ENCODE assay signal across 1 cellular context in the genomic region with DNA sequence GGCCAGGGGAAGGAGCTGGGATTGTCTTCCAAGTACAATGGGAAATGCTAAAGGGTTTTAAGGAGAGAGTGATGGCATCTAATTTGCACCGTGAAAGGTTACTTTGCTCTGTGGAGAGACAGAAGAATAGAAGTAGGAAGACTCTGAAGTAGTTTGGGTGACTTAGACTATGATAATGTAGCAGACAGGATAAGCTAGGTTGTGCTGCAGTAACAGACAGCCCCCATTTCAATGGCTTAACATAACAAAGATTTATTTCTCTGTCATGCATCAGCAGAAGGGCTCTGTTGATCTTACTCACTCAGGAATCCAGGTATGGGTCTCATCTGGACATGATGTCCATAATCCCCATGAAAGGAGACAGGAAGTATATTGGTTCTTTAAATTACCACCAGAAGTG.
A peak's percentile ranks its signal among the peaks of the same experiment; 100 is the strongest.
TF ChIP-seq lines count a peak whose summit lies in the region.

No MANE protein-coding gene starts in this region.

TF ChIP-seq in K562, 482 proteins besides CTCF, POLR2A, EP300 and RAD21:
- TF ChIP-seq ZNF12 (CRISPR knock-in tag; IDR thresholded peaks at IDR 0.05) = peak; percentile 97
- no peak for TF ChIP-seq FOS (IDR thresholded peaks at IDR 0.05; ENCODE audit: extremely low read depth, insufficient read length)
- no peak for TF ChIP-seq RBM25 (IDR thresholded peaks at IDR 0.05; ENCODE audit: low read depth, low read length, severe bottlenecking)
